29 cellular contexts compared by ENCODE assay signal in the genomic region with DNA sequence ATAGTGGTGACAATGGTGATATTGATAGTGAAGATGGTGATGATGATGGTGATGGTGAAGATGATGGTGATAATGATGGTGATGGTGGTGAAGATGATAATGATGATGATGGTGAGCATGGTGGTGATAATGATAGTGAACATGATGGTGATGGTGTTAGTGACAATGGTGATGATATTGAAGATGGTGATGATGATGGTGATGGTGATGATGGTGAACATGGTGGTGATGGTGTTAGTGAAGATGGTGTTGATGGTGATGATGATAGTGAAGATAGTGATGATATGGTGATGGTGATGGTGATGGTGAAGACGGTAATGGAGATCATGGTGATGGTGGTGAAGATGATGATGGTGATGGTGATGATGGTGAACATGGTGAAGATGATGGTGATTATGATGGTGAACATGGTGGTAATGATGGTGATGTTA.
"Had no signal": no experiment of that assay in that cellular context is flagged by ENCODE, and none has a peak within 500 bp of the region (broad histone marks: within the 10 kb centered on the region; RNA-seq: fewer than 3 reads in every experiment).

No MANE protein-coding gene starts in this region.

- H3K27me3 ChIP-seq: ascending aorta, cardiac muscle cell had no signal

- H3K4me3 ChIP-seq: ascending aorta, cardiac muscle cell had no signal

- H3K27ac ChIP-seq: ascending aorta, cardiac muscle cell, VCaP had no signal

- ATAC-seq: activated CD8-positive, alpha-beta T cell treated with anti-CD3 and anti-CD28 coated beads for 36 hours; activated naive CD8-positive, alpha-beta T cell treated with anti-CD3 and anti-CD28 coated beads, Interleukin-2, amount 50 U/mL, for 24 hours; activated T-cell treated with anti-CD3 and anti-CD28 coated beads, Interleukin-2, amount 50 U/mL, for 4 hours had no signal

- FAIRE-seq: bronchial epithelial cell, TTC549 had no signal

- DNase-seq: activated B cell treated with CpG ODN at 0.5 μM for 24 hours; activated CD4-positive, alpha-beta memory T cell treated with anti-CD3 and anti-CD28 coated beads for 36 hours; activated CD4-positive, alpha-beta T cell treated with anti-CD3 and anti-CD28 coated beads for 4 hours; activated CD4-positive, alpha-beta T cell treated with anti-CD3 and anti-CD28 coated beads, Interleukin-2, amount 10 ng/mL, durations not matched to agents 24 days and 14 days; activated CD4-positive, alpha-beta T cell treated with anti-CD3 and anti-CD28 coated beads, Interleukin-2, amount 50 U/mL, for 1 hour; activated CD4-positive, alpha-beta T cell treated with anti-CD3 and anti-CD28 coated beads, Interleukin-2, amount 50 U/mL, for 4 hours; activated CD4-positive, CD25-positive, alpha-beta regulatory T cell treated with anti-CD3 and anti-CD28 coated beads, Interleukin-2, amount 50 U/mL, for 72 hours; activated CD8-positive, alpha-beta memory T cell treated with anti-CD3 and anti-CD28 coated beads, Interleukin-2, amount 50 U/mL, for 4 hours; activated CD8-positive, alpha-beta T cell treated with anti-CD3 and anti-CD28 coated beads for 36 hours; activated effector memory CD4-positive, alpha-beta T cell treated with Interleukin-2 at 50 U/mL for 16 hours; activated gamma-delta T cell; activated naive CD4-positive, alpha-beta T cell treated with anti-CD3 and anti-CD28 coated beads, Interleukin-2, amount 10 ng/mL, durations not matched to agents 7 days and 5 days; activated naive CD4-positive, alpha-beta T cell treated with Interleukin-2 at 50 U/mL for 16 hours; activated naive CD8-positive, alpha-beta T cell treated with anti-CD3 and anti-CD28 coated beads, Interleukin-2, amount 10 ng/mL, durations not matched to agents 7 days and 5 days; activated naive CD8-positive, alpha-beta T cell treated with anti-CD3 and anti-CD28 coated beads, Interleukin-2, amount 50 U/mL, for 24 hours; activated T-cell treated with anti-CD3 and anti-CD28 coated beads for 4 hours; activated T-cell treated with anti-CD3 and anti-CD28 coated beads, Interleukin-2, amount 50 U/mL, for 1 hour; activated T-cell treated with anti-CD3 and anti-CD28 coated beads, Interleukin-2, amount 50 U/mL, for 4 hours; amygdala; anterior cingulate cortex; caudate nucleus; cerebellar nuclear complex; T-helper 2 cell; T-helper 9 cell had no signal

- H3K4me1 ChIP-seq: ascending aorta had no signal

- H3K36me3 ChIP-seq: ascending aorta, cardiac muscle cell had no signal

- H3K9me3 ChIP-seq: ascending aorta had no signal
